In genomic region chr9:79471577-79472543, GRCh38 we compare ENCODE assay signal across 9 cellular contexts.
DNase-seq lines count a peak whose midpoint lies in the region; TF ChIP-seq lines count a peak whose summit lies in the region.
"Had no signal": no experiment of that assay in that cellular context is flagged by ENCODE, and none has a peak within 500 bp of the region (broad histone marks: within the 10 kb centered on the region; RNA-seq: fewer than 3 reads in every experiment).

No MANE protein-coding gene starts in this region.

- no peak overlapping the region for H3K27ac ChIP-seq in fibroblast of lung (ENCODE audit: insufficient read depth, low read length)
- H3K27ac ChIP-seq: skin epidermis had no signal

- peak; percentile 4 for DNase-seq in stimulated activated CD4-positive, alpha-beta T cell treated with anti-CD3 and anti-CD28 coated beads, Interleukin-4, amount 100 ng/mL, for 24 hours
- no peak for DNase-seq in stimulated activated CD4-positive, alpha-beta T cell treated with anti-CD3 and anti-CD28 coated beads, Interleukin-12 subunit alpha, Interleukin-12 subunit beta, amount 100 ng/mL, for 4 hours
- peak; percentile 16 for DNase-seq in RPMI8226
- DNase-seq in fibroblast of lung (ENCODE audit: low read depth in 2 of 2): peak; percentile 38 to 50
- peak; percentile 39 to 91 (median 76) for DNase-seq in posterior cingulate gyrus
- DNase-seq in activated CD4-positive, CD25-positive, alpha-beta regulatory T cell (lab: John Stamatoyannopoulos, UW): no peak
- DNase-seq in NCI-H82 (lab: John Stamatoyannopoulos, UW): no peak
- DNase-seq in SW480 (ENCODE audit: low spot score): no peak

- no peak overlapping the region for H3K4me3 ChIP-seq in fibroblast of lung (replicated peaks in 1 of 4; ENCODE audit: control extremely low read depth in 1 of 4, insufficient read depth in 1 of 4, low read depth in 3 of 4, low read length in 4 of 4)
- H3K4me3 ChIP-seq: skin epidermis had no signal

- H3K27me3 ChIP-seq in fibroblast of lung (ENCODE audit: control insufficient read depth, insufficient read depth, low read length): no peaks in the 10 kb centered on the region

- peak; percentile 24 to 33 for TF ChIP-seq CTCF in fibroblast of lung (conservative IDR thresholded peaks at IDR 0.05 in 1 of 2, IDR thresholded peaks at IDR 0.05 in 1 of 2; ENCODE audit: low read depth in 1 of 2, low read length in 2 of 2)

- intact Hi-C loops in posterior cingulate gyrus (cut with DNase I): loop anchor here (2.0 to 10.0 kb wide), 2 partner anchors 473 to 703 kb away; no protein-coding TSS in a partner anchor

- H4K20me1 ChIP-seq in fibroblast of lung (ENCODE audit: control insufficient read depth, extremely low read depth, insufficient read depth, low read length): no peaks in the 10 kb centered on the region

- H3K9ac ChIP-seq in fibroblast of lung (ENCODE audit: insufficient read depth, low read length): no peak overlapping the region

- H3K36me3 ChIP-seq in fibroblast of lung (ENCODE audit: control insufficient read depth, insufficient read depth, low read length): no peaks in the 10 kb centered on the region

- no peak overlapping the region for H3K4me2 ChIP-seq in fibroblast of lung (ENCODE audit: extremely low read depth, insufficient read depth, low read length)

- H2AFZ ChIP-seq in fibroblast of lung (ENCODE audit: low read length): no peak overlapping the region

- H3K79me2 ChIP-seq in fibroblast of lung (ENCODE audit: control insufficient read depth, insufficient read depth, low read length): no peaks in the 10 kb centered on the region

- no peaks in the 10 kb centered on the region for H3K9me3 ChIP-seq in fibroblast of lung (ENCODE audit: control insufficient read depth, insufficient read depth, low read depth, low read length)

- H3K4me1 ChIP-seq in fibroblast of lung (ENCODE audit: control insufficient read depth, extremely low read depth, insufficient read depth, low read length): no peaks in the 10 kb centered on the region

Comparison
In these comparisons a context has a peak if more than half of its experiments do, and no peak if none do; other contexts are left out.
1. DNase-seq: peak in stimulated activated CD4-positive, alpha-beta T cell treated with anti-CD3 and anti-CD28 coated beads, Interleukin-4, amount 100 ng/mL, for 24 hours (single experiment), RPMI8226 (single experiment), fibroblast of lung (2 of 2) and posterior cingulate gyrus (10 of 10); none in stimulated activated CD4-positive, alpha-beta T cell treated with anti-CD3 and anti-CD28 coated beads, Interleukin-12 subunit alpha, Interleukin-12 subunit beta, amount 100 ng/mL, for 4 hours (single experiment), activated CD4-positive, CD25-positive, alpha-beta regulatory T cell (0 of 4), NCI-H82 (single experiment) and SW480 (single experiment).